1 cellular context compared by ENCODE assay signal in genomic region chr1:222643937-222644648, GRCh38.
TF ChIP-seq lines count a peak whose summit lies in the region.

No MANE protein-coding gene starts in this region.

TF ChIP-seq in K562, 482 proteins besides CTCF, POLR2A, EP300 and RAD21 (continued from another document and continues in another):
- no peak for TF ChIP-seq CLOCK (CRISPR knock-in tag; IDR thresholded peaks at IDR 0.05; ENCODE audit: borderline replicate concordance)
- TF ChIP-seq CSDE1 (IDR thresholded peaks at IDR 0.05), result 0 out of 4 replicates have a peak, but pooled peaks of 1 of the 2 experiments have one; percentile 40
- TF ChIP-seq CBFB (CRISPR knock-in tag; IDR thresholded peaks at IDR 0.05), result no peak
- 0 out of 2 replicates have a peak, but pooled peaks have one; percentile 27 for TF ChIP-seq CBX5 (IDR thresholded peaks at IDR 0.05; ENCODE audit: borderline replicate concordance, low read depth)
- no peak for TF ChIP-seq ETS2 (tag; IDR thresholded peaks at IDR 0.05; ENCODE audit: borderline replicate concordance, poor library complexity, severe bottlenecking)
- no peak; the same call in 1 of the 2 replicates for TF ChIP-seq EHMT2 (IDR thresholded peaks at IDR 0.05)
- TF ChIP-seq EP400 (IDR thresholded peaks at IDR 0.05), result peak; percentile 92
- peak in 1 of 2 experiments; percentile 79; a peak in 2 of 4 replicates for TF ChIP-seq HDAC1 (IDR thresholded peaks at IDR 0.05)
- TF ChIP-seq SRF (CRISPR knock-in tag; IDR thresholded peaks at IDR 0.05), result peak in 1 of 2 experiments; percentile 31; a peak in 1 of 4 replicates
- no peak for TF ChIP-seq ELK1 (CRISPR knock-in tag; IDR thresholded peaks at IDR 0.05)
- TF ChIP-seq VEZF1 (CRISPR knock-in tag; IDR thresholded peaks at IDR 0.05), result peak; percentile 67
- peak; percentile 88 for TF ChIP-seq PHF21A (IDR thresholded peaks at IDR 0.05; ENCODE audit: borderline replicate concordance, low read depth)
- TF ChIP-seq SFPQ (IDR thresholded peaks at IDR 0.05; ENCODE audit: low read depth, low read length), result no peak
- no peak for TF ChIP-seq CGGBP1 (CRISPR knock-in tag; IDR thresholded peaks at IDR 0.05)
- TF ChIP-seq FIP1L1 (IDR thresholded peaks at IDR 0.05; ENCODE audit: low read depth, low read length, poor library complexity, severe bottlenecking), result no peak
- peak; percentile 87; the same call in 1 of the 2 replicates for TF ChIP-seq POLR2AphosphoS2 (IDR thresholded peaks at IDR 0.05; ENCODE audit: low read length)
- no peak for TF ChIP-seq USF1 (CRISPR knock-in tag; IDR thresholded peaks at IDR 0.05)
- TF ChIP-seq SRSF1 (IDR thresholded peaks at IDR 0.05; ENCODE audit: low read depth, low read length), result no peak
- TF ChIP-seq KDM5B (IDR thresholded peaks at IDR 0.05; ENCODE audit: insufficient replicate concordance, low read depth, low read length), result peak; percentile 84
- TF ChIP-seq MXD1 (CRISPR knock-in tag; IDR thresholded peaks at IDR 0.05; ENCODE audit: borderline replicate concordance, poor library complexity, severe bottlenecking), result no peak
- no peak for TF ChIP-seq ZNF778 (CRISPR knock-in tag; IDR thresholded peaks at IDR 0.05)
- no peak for TF ChIP-seq MLX (CRISPR knock-in tag; conservative IDR thresholded peaks at IDR 0.05)
- no peak for TF ChIP-seq NR0B1 (IDR thresholded peaks at IDR 0.05; ENCODE audit: partially characterized antibody)
- TF ChIP-seq TSC22D4 (tag; IDR thresholded peaks at IDR 0.05), result no peak
- TF ChIP-seq CREB3L1 (IDR thresholded peaks at IDR 0.05; ENCODE audit: borderline replicate concordance, low read depth), result peak; percentile 86
- TF ChIP-seq ZNF274 (IDR thresholded peaks at IDR 0.05; ENCODE audit: borderline replicate concordance, low read depth, low read length), result no peak
- no peak; the same call in 1 of the 2 replicates for TF ChIP-seq DPF2 (IDR thresholded peaks at IDR 0.05)
- no peak for TF ChIP-seq HOXB6 (CRISPR knock-in tag; IDR thresholded peaks at IDR 0.05; ENCODE audit: borderline replicate concordance)
- no peak for TF ChIP-seq ZNF764 (CRISPR knock-in tag; IDR thresholded peaks at IDR 0.05; ENCODE audit: low read depth)
- TF ChIP-seq SMARCC2 (IDR thresholded peaks at IDR 0.05; ENCODE audit: low read depth), result no peak
- TF ChIP-seq HCFC1 (IDR thresholded peaks at IDR 0.05; ENCODE audit: low read depth, low read length), result peak; percentile 86
- no peak for TF ChIP-seq ZNF23 (CRISPR knock-in tag; IDR thresholded peaks at IDR 0.05)
- TF ChIP-seq ZNF518B (CRISPR knock-in tag; IDR thresholded peaks at IDR 0.05), result no peak
- TF ChIP-seq ZNF699 (CRISPR knock-in tag; IDR thresholded peaks at IDR 0.05; ENCODE audit: insufficient replicate concordance), result no peak
- TF ChIP-seq ETV5 (CRISPR knock-in tag; IDR thresholded peaks at IDR 0.05; ENCODE audit: low read depth), result peak; percentile 98
- TF ChIP-seq MEF2A (IDR thresholded peaks at IDR 0.05; ENCODE audit: control insufficient read depth, low read depth, low read length), result no peak
- peak in 1 of 2 experiments; percentile 75; a peak in 1 of 3 replicates for TF ChIP-seq CBX3 (IDR thresholded peaks at IDR 0.05; ENCODE audit: borderline replicate concordance in 1 of 2, low read length in 2 of 2)
- peak; percentile 57; the same call in 1 of the 2 replicates for TF ChIP-seq JUN (IDR thresholded peaks at IDR 0.05; ENCODE audit: borderline replicate concordance, low read depth, low read length)
- no peak for TF ChIP-seq JUN (CRISPR knock-in tag; IDR thresholded peaks at IDR 0.05; ENCODE audit: borderline replicate concordance)
- TF ChIP-seq GMEB1 (CRISPR knock-in tag; IDR thresholded peaks at IDR 0.05), result peak; percentile 33; the same call in 1 of the 2 replicates
- no peak for TF ChIP-seq PTTG1 (tag; IDR thresholded peaks at IDR 0.05; ENCODE audit: low read depth)
- no peak for TF ChIP-seq PRPF4 (IDR thresholded peaks at IDR 0.05; ENCODE audit: insufficient read depth, low read depth, low read length, poor library complexity, severe bottlenecking)
- TF ChIP-seq ZNF511 (CRISPR knock-in tag; IDR thresholded peaks at IDR 0.05), result 0 out of 2 replicates have a peak, but pooled peaks have one; percentile 22
- peak; percentile 88 for TF ChIP-seq GTF2E2 (tag; IDR thresholded peaks at IDR 0.05)
